In the genomic region with DNA sequence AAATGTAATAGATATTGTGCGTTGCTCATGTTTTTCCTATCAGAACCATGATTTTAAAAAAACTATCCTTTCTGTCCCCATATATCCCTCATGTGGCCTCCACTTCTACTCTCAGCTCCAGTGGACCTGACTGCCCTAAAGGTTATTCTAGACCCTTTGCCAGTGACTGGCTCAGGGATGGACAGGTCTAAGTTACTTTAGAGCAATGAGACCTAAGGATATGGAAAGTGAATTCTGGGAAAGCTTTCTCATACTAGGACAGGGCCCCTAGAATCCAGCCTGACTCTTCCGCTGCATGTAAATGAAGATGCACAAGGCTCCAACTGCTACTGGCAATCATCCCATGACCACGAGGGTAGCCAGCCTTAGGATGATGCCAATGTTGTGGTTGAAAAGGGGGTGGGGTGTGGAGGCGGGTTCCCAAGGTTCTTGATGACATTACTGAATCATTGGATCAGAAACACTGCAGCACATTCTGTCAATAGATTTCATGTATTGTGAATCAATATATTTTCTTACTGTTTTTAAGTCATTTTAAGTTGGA, we compare ENCODE assay signal across 12 cellular contexts.
A peak's percentile ranks its signal among the peaks of the same experiment; 100 is the strongest.
DNase-seq lines count a peak whose midpoint lies in the region; ATAC-seq, FAIRE-seq and TF ChIP-seq lines count a peak whose summit lies in the region.
"Had no signal": no experiment of that assay in that cellular context is flagged by ENCODE, and none has a peak within 500 bp of the region (broad histone marks: within the 10 kb centered on the region; RNA-seq: fewer than 3 reads in every experiment).

No MANE protein-coding gene starts in this region.

- no peaks in the 10 kb centered on the region; the same call in 1 of the 2 replicates for H4K20me1 ChIP-seq in MM.1S (ENCODE audit: insufficient read depth, low read length)

- no peaks in the 10 kb centered on the region for H3K27me3 ChIP-seq in RWPE2 (ENCODE audit: insufficient read depth, poor library complexity, severe bottlenecking)
- no peaks in the 10 kb centered on the region for H3K27me3 ChIP-seq in MM.1S (replicated peaks; ENCODE audit: insufficient read depth, low read length)
- H3K27me3 ChIP-seq: left lung, tibial artery had no signal

- H3K4me2 ChIP-seq in MM.1S (ENCODE audit: low read depth, low read length) = no peak overlapping the region

- no peak overlapping the region for H2AFZ ChIP-seq in MM.1S (ENCODE audit: low read length)

- no peaks in the 10 kb centered on the region for H3K9me2 ChIP-seq in MM.1S (replicated peaks; ENCODE audit: insufficient read depth, low read length)

- ATAC-seq in RWPE2 (ENCODE audit: low read depth) = peak; percentile 25; the same call in 1 of the 3 replicates
- ATAC-seq: left lung had no signal

- no peak overlapping the region for H3K9ac ChIP-seq in MM.1S (ENCODE audit: low read length)

- FAIRE-seq in GM19239 (lab: Jason Lieb, UNC) = peak; percentile 71

- no peaks in the 10 kb centered on the region for H3K4me1 ChIP-seq in RWPE2 (ENCODE audit: insufficient read depth, poor library complexity, severe bottlenecking)
- H3K4me1 ChIP-seq in MM.1S (ENCODE audit: low read length) = no peaks in the 10 kb centered on the region
- H3K4me1 ChIP-seq: left lung, tibial artery had no signal

- H3K9me3 ChIP-seq in RWPE2 (ENCODE audit: severe bottlenecking) (peaks cover 2% of the 10 kb centered on the region), MM.1S (replicated peaks; ENCODE audit: insufficient read depth, low read length) (no peaks in the 10 kb centered on the region)
- H3K9me3 ChIP-seq: left lung, tibial artery had no signal

- H3F3A ChIP-seq in MM.1S (ENCODE audit: insufficient read depth, low read length) = no peaks in the 10 kb centered on the region; the same call in 1 of the 2 replicates

- 0 out of 2 replicates have a peak, but pooled peaks cover 8% of the 10 kb centered on the region for H3K79me2 ChIP-seq in MM.1S (ENCODE audit: low read length)

- H3K27ac ChIP-seq in RWPE2 (ENCODE audit: poor library complexity, severe bottlenecking) (no peak overlapping the region), MM.1S (ENCODE audit: low read length) (no peak overlapping the region)
- H3K27ac ChIP-seq: left lung, tibial artery had no signal

- DNase-seq in GM19239 (ENCODE audit: insufficient read length, low spot score) = no peak
- DNase-seq in RWPE2 (ENCODE audit: low spot score) = no peak
- peak; percentile 57 for DNase-seq in fibroblast of gingiva (ENCODE audit: low read depth)
- peak; percentile 95 for DNase-seq in putamen (ENCODE audit: low spot score)
- DNase-seq in MM.1S = no peak
- DNase-seq in CD1c-positive myeloid dendritic cell (ENCODE audit: extremely low spot score) = no peak
- DNase-seq in DMS153 treated with DMSO at 0.1 percent for 48 hours (lab: John Stamatoyannopoulos, UW; ENCODE audit: unreplicated experiment) = no peak
- DNase-seq: COR-L47; left lung; NCI-H2029 treated with DMSO at 0.1 percent for 48 hours; NK-92 treated with Interleukin-12 subunit alpha and Interleukin-12 subunit beta, amount 100 ng/mL, for 24 hours; tibial artery had no signal

- TF ChIP-seq CTCF in RWPE2 (IDR thresholded peaks at IDR 0.05; ENCODE audit: poor library complexity, severe bottlenecking) = no peak
- no peak for TF ChIP-seq CTCF in MM.1S (IDR thresholded peaks at IDR 0.05; ENCODE audit: low read length)

- H3K4me3 ChIP-seq in RWPE2 (ENCODE audit: severe bottlenecking) (no peak overlapping the region), MM.1S (ENCODE audit: low read length) (no peak overlapping the region)
- H3K4me3 ChIP-seq: left lung, tibial artery had no signal

- H3K36me3 ChIP-seq in RWPE2 (ENCODE audit: low read depth) = peaks cover 89% of the 10 kb centered on the region
- peaks cover 4% of the 10 kb centered on the region; the same call in 1 of the 2 replicates for H3K36me3 ChIP-seq in MM.1S (replicated peaks; ENCODE audit: insufficient read depth, low read length)

Comparison
In these comparisons a context has a peak if more than half of its experiments do, and no peak if none do; other contexts are left out.
1. DNase-seq: peak in fibroblast of gingiva (single experiment) and putamen (single experiment); none in GM19239 (single experiment), RWPE2 (single experiment), MM.1S (single experiment), CD1c-positive myeloid dendritic cell (single experiment) and DMS153 treated with DMSO at 0.1 percent for 48 hours (single experiment).